30 cellular contexts compared by ENCODE assay signal in the genomic region with DNA sequence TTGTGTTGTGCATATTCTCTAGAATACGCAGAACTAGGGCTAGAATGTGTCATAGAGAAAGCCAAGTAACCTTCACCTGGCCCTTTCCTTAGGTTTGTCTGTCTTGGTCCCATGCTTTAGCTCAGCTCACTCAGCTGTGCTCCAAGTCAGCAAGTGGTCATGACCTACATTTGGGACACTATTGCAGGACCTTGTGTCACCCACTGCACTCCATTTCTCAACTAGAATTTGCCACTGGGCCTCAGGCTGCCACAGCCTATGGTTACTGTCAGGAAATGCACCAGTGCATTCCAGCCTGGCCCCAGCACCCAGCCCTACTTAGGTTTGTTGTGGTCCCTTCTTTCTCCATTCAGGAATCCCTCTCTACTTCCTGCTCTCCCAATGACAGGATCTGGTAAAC. TPM values are rescaled to one million over a fixed set of nuclear protein-coding genes. Genes with fewer than 3 reads are reported as not detected.
"Had no signal": no experiment of that assay in that cellular context is flagged by ENCODE, and none has a peak within 500 bp of the region (broad histone marks: within the 10 kb centered on the region; RNA-seq: fewer than 3 reads in every experiment).

No MANE protein-coding gene starts in this region.

- H3K27me3 ChIP-seq: brain microvascular endothelial cell had no signal

- H3K27ac Mint-ChIP-seq: activated CD4-positive, alpha-beta memory T cell treated with anti-CD3 and anti-CD28 coated beads, Interleukin-2, amount 10 ng/mL, durations not matched to agents 7 days and 5 days; activated CD4-positive, alpha-beta T cell treated with anti-CD3 and anti-CD28 coated beads, Interleukin-2, amount 10 ng/mL, durations not matched to agents 7 days and 5 days; activated naive CD4-positive, alpha-beta T cell treated with anti-CD3 and anti-CD28 coated beads for 36 hours; activated naive CD8-positive, alpha-beta T cell; activated T-helper 17 cell treated with anti-CD3 and anti-CD28 coated beads, Interleukin-2, amount 50 U/mL, for 72 hours; IgD-negative memory B cell; T-helper 1 cell treated with Interleukin-12 subunit alpha and Interleukin-12 subunit beta and Interleukin-4 antibody, amounts not matched to agents 30 μg/mL and 1 μg/mL, for 36 hours had no signal

- ATAC-seq: activated T-helper 17 cell treated with anti-CD3 and anti-CD28 coated beads, Interleukin-2, amount 50 U/mL, for 72 hours had no signal

- H3K27ac ChIP-seq: brain microvascular endothelial cell, PC-9 had no signal

- H3K36me3 Mint-ChIP-seq: activated naive CD8-positive, alpha-beta T cell; IgD-negative memory B cell had no signal

- H3K4me1 Mint-ChIP-seq: activated T-helper 17 cell treated with anti-CD3 and anti-CD28 coated beads, Interleukin-2, amount 50 U/mL, for 72 hours had no signal

- H2AFZ ChIP-seq: PC-9 had no signal

- H3K9me3 Mint-ChIP-seq: activated CD4-positive, alpha-beta memory T cell treated with anti-CD3 and anti-CD28 coated beads, Interleukin-2, amount 10 ng/mL, durations not matched to agents 7 days and 5 days; activated naive CD4-positive, alpha-beta T cell treated with anti-CD3 and anti-CD28 coated beads for 36 hours; activated T-helper 17 cell treated with anti-CD3 and anti-CD28 coated beads, Interleukin-2, amount 50 U/mL, for 72 hours; IgD-negative memory B cell had no signal

- H3K4me3 ChIP-seq: PC-9 had no signal

- H3K36me3 ChIP-seq: brain microvascular endothelial cell had no signal

- DNase-seq: activated CD4-positive, alpha-beta memory T cell treated with anti-CD3 and anti-CD28 coated beads, Interleukin-2, amount 10 ng/mL, durations not matched to agents 7 days and 5 days; activated CD4-positive, alpha-beta T cell treated with anti-CD3 and anti-CD28 coated beads for 1 hour; activated CD4-positive, alpha-beta T cell treated with anti-CD3 and anti-CD28 coated beads, Interleukin-2, amount 10 ng/mL, durations not matched to agents 7 days and 5 days; activated gamma-delta T cell; activated naive CD4-positive, alpha-beta T cell treated with anti-CD3 and anti-CD28 coated beads for 36 hours; activated T-cell treated with anti-CD3 and anti-CD28 coated beads for 4 hours; activated T-cell treated with anti-CD3 and anti-CD28 coated beads, Interleukin-2, amount 50 U/mL, for 48 hours; amygdala; brain microvascular endothelial cell; caudate nucleus; KG1; MV-4-11; NCI-H1092 treated with DMSO at 0.1 percent for 48 hours; NCI-H1417 treated with DMSO at 0.1 percent for 48 hours; NCI-H1694; NCI-H2029; NCI-H2107; NCI-H2171 treated with DMSO at 0.1 percent for 48 hours; NCI-H345; NCI-H524; PC-9; SHP77 treated with DMSO at 0.1 percent for 48 hours had no signal

- H3K4me3 Mint-ChIP-seq: activated CD4-positive, alpha-beta memory T cell treated with anti-CD3 and anti-CD28 coated beads, Interleukin-2, amount 10 ng/mL, durations not matched to agents 7 days and 5 days; activated CD4-positive, alpha-beta T cell treated with anti-CD3 and anti-CD28 coated beads, Interleukin-2, amount 10 ng/mL, durations not matched to agents 7 days and 5 days; activated naive CD4-positive, alpha-beta T cell treated with anti-CD3 and anti-CD28 coated beads for 36 hours; activated naive CD8-positive, alpha-beta T cell; activated T-helper 17 cell treated with anti-CD3 and anti-CD28 coated beads, Interleukin-2, amount 50 U/mL, for 72 hours; IgD-negative memory B cell; T-helper 1 cell treated with Interleukin-12 subunit alpha and Interleukin-12 subunit beta and Interleukin-4 antibody, amounts not matched to agents 30 μg/mL and 1 μg/mL, for 36 hours had no signal

- H3K4me2 ChIP-seq: PC-9 had no signal

RNA-seq across cellular contexts. Expression of a gene that starts 7.7 kb away (rescaled TPM):
- total RNA-seq: activated CD4-positive, alpha-beta memory T cell treated with anti-CD3 and anti-CD28 coated beads, Interleukin-2, amount 10 ng/mL, durations not matched to agents 7 days and 5 days; activated CD4-positive, alpha-beta T cell treated with anti-CD3 and anti-CD28 coated beads, Interleukin-2, amount 10 ng/mL, durations not matched to agents 7 days and 5 days; activated CD8-positive, alpha-beta memory T cell treated with anti-CD3 and anti-CD28 coated beads for 36 hours; activated naive CD4-positive, alpha-beta T cell treated with anti-CD3 and anti-CD28 coated beads for 36 hours; activated T-helper 17 cell treated with anti-CD3 and anti-CD28 coated beads, Interleukin-2, amount 50 U/mL, for 72 hours; LHCN-M2; PC-9 had no signal
- polyA plus RNA-seq: IgD-negative memory B cell had no signal

RNA-seq across cellular contexts. Expression of a gene that starts 29.6 kb away (rescaled TPM):
- total RNA-seq: activated CD4-positive, alpha-beta memory T cell treated with anti-CD3 and anti-CD28 coated beads, Interleukin-2, amount 10 ng/mL, durations not matched to agents 7 days and 5 days; activated CD4-positive, alpha-beta T cell treated with anti-CD3 and anti-CD28 coated beads, Interleukin-2, amount 10 ng/mL, durations not matched to agents 7 days and 5 days; activated CD8-positive, alpha-beta memory T cell treated with anti-CD3 and anti-CD28 coated beads for 36 hours; activated naive CD4-positive, alpha-beta T cell treated with anti-CD3 and anti-CD28 coated beads for 36 hours; activated T-helper 17 cell treated with anti-CD3 and anti-CD28 coated beads, Interleukin-2, amount 50 U/mL, for 72 hours; LHCN-M2; MCF 10A; PC-9; SK-MEL-5 had no signal
- polyA plus RNA-seq: IgD-negative memory B cell had no signal

RNA-seq across cellular contexts. Expression of a gene that starts 57.3 kb away (rescaled TPM):
- total RNA-seq: activated CD4-positive, alpha-beta memory T cell treated with anti-CD3 and anti-CD28 coated beads, Interleukin-2, amount 10 ng/mL, durations not matched to agents 7 days and 5 days; activated CD4-positive, alpha-beta T cell treated with anti-CD3 and anti-CD28 coated beads, Interleukin-2, amount 10 ng/mL, durations not matched to agents 7 days and 5 days; activated CD8-positive, alpha-beta memory T cell treated with anti-CD3 and anti-CD28 coated beads for 36 hours; activated naive CD4-positive, alpha-beta T cell treated with anti-CD3 and anti-CD28 coated beads for 36 hours; activated T-helper 17 cell treated with anti-CD3 and anti-CD28 coated beads, Interleukin-2, amount 50 U/mL, for 72 hours; LHCN-M2; MCF 10A; PC-9; SK-MEL-5 had no signal
- polyA plus RNA-seq: IgD-negative memory B cell had no signal
